Comparison of ENCODE assay signal across 26 cellular contexts in the genomic region with DNA sequence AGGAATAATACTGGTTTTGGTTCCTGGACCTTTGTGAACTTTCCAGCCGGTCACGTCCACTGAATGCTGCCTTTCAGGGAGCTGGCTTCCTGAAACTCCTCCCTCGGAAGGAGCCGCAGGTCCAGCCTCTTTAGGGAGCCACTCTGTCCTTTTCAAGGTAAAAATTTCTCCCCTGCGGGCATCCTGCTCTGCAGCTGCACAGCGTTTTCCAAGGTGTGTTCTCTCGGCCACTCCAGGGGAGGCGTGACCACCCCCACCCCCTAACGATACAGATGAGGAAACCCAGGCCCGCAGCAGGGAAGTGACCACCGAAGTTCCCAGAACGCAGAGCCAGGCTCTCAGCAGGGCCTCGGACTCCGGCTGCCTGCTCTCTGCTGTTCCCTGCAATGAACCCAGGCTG. TPM values are rescaled to one million over a fixed set of nuclear protein-coding genes. Genes with fewer than 3 reads are reported as not detected.
A peak's percentile ranks its signal among the peaks of the same experiment; 100 is the strongest.
DNase-seq lines count a peak whose midpoint lies in the region; ATAC-seq and TF ChIP-seq lines count a peak whose summit lies in the region.
"Had no signal": no experiment of that assay in that cellular context is flagged by ENCODE, and none has a peak within 500 bp of the region (broad histone marks: within the 10 kb centered on the region; RNA-seq: fewer than 3 reads in every experiment).

No MANE protein-coding gene starts in this region.

- H3K27ac Mint-ChIP-seq in neural progenitor cell: peak overlapping the region; percentile 60
- H3K27ac Mint-ChIP-seq: activated naive CD4-positive, alpha-beta T cell treated with anti-CD3 and anti-CD28 coated beads, Interleukin-2, amount 50 U/mL, for 72 hours; B cell had no signal

- no peak overlapping the region for H2AFZ ChIP-seq in neural progenitor cell (replicated peaks)

- peaks cover 3% of the 10 kb centered on the region for H3F3A ChIP-seq in neural progenitor cell (ENCODE audit: low read depth)

- no peaks in the 10 kb centered on the region for H3K79me2 ChIP-seq in neural progenitor cell (ENCODE audit: low read depth)

- TF ChIP-seq CTCF in colonic mucosa (IDR thresholded peaks at IDR 0.05) (no peak), neural progenitor cell (IDR thresholded peaks at IDR 0.05) (no peak), transverse colon (IDR thresholded peaks at IDR 0.05) (no peak)

- H3K27me3 Mint-ChIP-seq in neural progenitor cell (ENCODE audit: insufficient read depth, low read depth): peaks cover 11% of the 10 kb centered on the region
- H3K27me3 Mint-ChIP-seq: B cell had no signal

- no peak for TF ChIP-seq EP300 in transverse colon (IDR thresholded peaks at IDR 0.05; ENCODE audit: low read depth)

- H3K36me3 Mint-ChIP-seq in neural progenitor cell: no peaks in the 10 kb centered on the region
- H3K36me3 Mint-ChIP-seq: activated naive CD4-positive, alpha-beta T cell treated with anti-CD3 and anti-CD28 coated beads, Interleukin-2, amount 50 U/mL, for 72 hours had no signal

- H3K36me3 ChIP-seq in colonic mucosa: no peaks in the 10 kb centered on the region
- H3K36me3 ChIP-seq in neural progenitor cell: no peaks in the 10 kb centered on the region
- H3K36me3 ChIP-seq in transverse colon: no peaks in the 10 kb centered on the region

- TF ChIP-seq POLR2A in transverse colon (IDR thresholded peaks at IDR 0.05): no peak

- H4K20me1 ChIP-seq in neural progenitor cell (ENCODE audit: low read depth): no peaks in the 10 kb centered on the region

- in situ Hi-C loops in transverse colon (cut with MboI; ENCODE audit: low pct_ligation_motif_present in 1 of 4, low pct_unique_long_range_greater_than_20kb in 1 of 4, low sequenced_read_pairs in 3 of 4): no loop called here

- H3K4me1 ChIP-seq in colonic mucosa (no peaks in the 10 kb centered on the region), neural progenitor cell (peaks cover 12% of the 10 kb centered on the region), transverse colon (peaks cover 0 to 18% (median 2%) of the 10 kb centered on the region in 4 donors)

- H3K9me3 Mint-ChIP-seq in neural progenitor cell: no peaks in the 10 kb centered on the region
- H3K9me3 Mint-ChIP-seq: activated naive CD4-positive, alpha-beta T cell treated with anti-CD3 and anti-CD28 coated beads, Interleukin-2, amount 50 U/mL, for 72 hours; neural crest cell had no signal

- H3K4me3 ChIP-seq in colonic mucosa: no peak overlapping the region
- no peak overlapping the region for H3K4me3 ChIP-seq in neural progenitor cell
- H3K4me3 ChIP-seq in transverse colon: no peak overlapping the region

- peak; percentile 8 for DNase-seq in NCI-H2171 treated with DMSO at 0.1 percent for 48 hours (lab: John Stamatoyannopoulos, UW)
- no peak for DNase-seq in NCI-H2171 (lab: John Stamatoyannopoulos, UW)
- peak; percentile 46 for DNase-seq in colonic mucosa
- DNase-seq in neural progenitor cell (ENCODE audit: low spot score): no peak
- no peak for DNase-seq in transverse colon
- DNase-seq in SIG-M5 treated with dmso at 0.1 percent for 504 hours (lab: John Stamatoyannopoulos, UW; ENCODE audit: unreplicated experiment): no peak
- no peak for DNase-seq in stimulated activated CD4-positive, alpha-beta T cell treated with anti-CD3 and anti-CD28 coated beads, Interleukin-2, amount 100 ng/mL, for 48 hours
- DNase-seq: 8988T; activated CD4-positive, CD25-positive, alpha-beta regulatory T cell treated with anti-CD3 and anti-CD28 coated beads, Interleukin-2, amount 50 U/mL, for 72 hours; activated CD8-positive, alpha-beta memory T cell treated with anti-CD3 and anti-CD28 coated beads for 24 hours; cortex of kidney; foreskin fibroblast; GDM1; left cardiac atrium; midbrain; NCI-H1436 treated with DMSO at 0.1 percent for 48 hours; NCI-H748 treated with DMSO at 0.1 percent for 48 hours; retina; stimulated activated naive CD4-positive, alpha-beta T cell; T-helper 9 cell had no signal

- no peak overlapping the region for H3K4me2 ChIP-seq in neural progenitor cell

- no peaks in the 10 kb centered on the region for H3K9me3 ChIP-seq in colonic mucosa
- H3K9me3 ChIP-seq in neural progenitor cell (ENCODE audit: low read depth): no peaks in the 10 kb centered on the region
- no peaks in the 10 kb centered on the region for H3K9me3 ChIP-seq in transverse colon

- ATAC-seq in HG03280 (IDR thresholded peaks at IDR 0.05; ENCODE audit: unreplicated experiment): no peak
- ATAC-seq: activated naive CD4-positive, alpha-beta T cell treated with anti-CD3 and anti-CD28 coated beads, Interleukin-2, amount 50 U/mL, for 72 hours; left cardiac atrium; SK-N-SH treated with all-trans-retinoic acid at 6 μM for 48 hours had no signal

- H3K9ac ChIP-seq in colonic mucosa (ENCODE audit: low read depth in 2 of 2, low read length in 2 of 2): peak overlapping the region in 1 of 2 donors; percentile 21
- H3K9ac ChIP-seq in neural progenitor cell: no peak overlapping the region

- intact Hi-C loops in colonic mucosa (cut with DNase I) (no loop called here), transverse colon (cut with DNase I; ENCODE audit: low total_unique reads) (no loop called here)

- no peak overlapping the region for H3K27ac ChIP-seq in colonic mucosa
- no peak overlapping the region for H3K27ac ChIP-seq in neural progenitor cell
- H3K27ac ChIP-seq in transverse colon: peak overlapping the region in 3 of 4 donors; percentile 5 to 41 (median 26)

- 31% methylated on average over 14 of the region's 14 CpGs; no CpG with 5 or more reads in 1 of the 2 donors for WGBS in transverse colon (ENCODE audit: low coverage in 1 of 2), 2 donors

- H3K27me3 ChIP-seq in colonic mucosa (no peaks in the 10 kb centered on the region), neural progenitor cell (no peaks in the 10 kb centered on the region), transverse colon (no peaks in the 10 kb centered on the region)

- peaks cover 45% of the 10 kb centered on the region for H3K4me1 Mint-ChIP-seq in neural progenitor cell
- H3K4me1 Mint-ChIP-seq: B cell had no signal

- H3K4me3 Mint-ChIP-seq in neural progenitor cell: no peak overlapping the region
- H3K4me3 Mint-ChIP-seq: B cell, neural crest cell had no signal

RNA-seq across cellular contexts. Expression of gene PADI2, which starts 21.5 kb away (rescaled TPM):
- 100 to 1,000 TPM; 177 to 211 TPM for total RNA-seq in colonic mucosa
- 0.77 and 1.4 TPM in 2 replicates for total RNA-seq in neural progenitor cell (ENCODE audit: low replicate concordance)
- total RNA-seq in transverse colon: 100 to 1,000 TPM; 143 to 285 (median 238) TPM
- total RNA-seq: endothelial cell of umbilical vein had no signal

RNA-seq across cellular contexts. Expression of gene SDHB, which starts 44.0 kb away (rescaled TPM):
- total RNA-seq in colonic mucosa: 100 to 1,000 TPM; 208 to 229 TPM
- total RNA-seq in neural progenitor cell (ENCODE audit: low replicate concordance): 53.8 and 61.2 TPM in 2 replicates
- total RNA-seq in transverse colon: 100 to 1,000 TPM in 3 of 4 donors, 10 to 100 TPM in 1; 98.7 to 266 (median 153) TPM

Comparison
In these comparisons a context has a peak if more than half of its experiments do, and no peak if none do; other contexts are left out.
1. DNase-seq: peak in NCI-H2171 treated with DMSO at 0.1 percent for 48 hours (single experiment) and colonic mucosa (single experiment); none in NCI-H2171 (single experiment), neural progenitor cell (single experiment), transverse colon (single experiment), SIG-M5 treated with dmso at 0.1 percent for 504 hours (single experiment) and stimulated activated CD4-positive, alpha-beta T cell treated with anti-CD3 and anti-CD28 coated beads, Interleukin-2, amount 100 ng/mL, for 48 hours (0 of 2).
2. H3K27ac ChIP-seq: peak in transverse colon (3 of 4); none in colonic mucosa (single experiment) and neural progenitor cell (single experiment).
3. RNA of gene PADI2, which starts 21.5 kb away (total RNA-seq): 143 to 285 TPM in transverse colon and 177 to 211 TPM in colonic mucosa; 0.77 to 1.4 TPM in neural progenitor cell; every median in the first group is over 10 times any median in the second.